8 cellular contexts compared by ENCODE assay signal in genomic region chr12:18224745-18225144, GRCh38.
DNase-seq lines count a peak whose midpoint lies in the region; ATAC-seq and TF ChIP-seq lines count a peak whose summit lies in the region.

No MANE protein-coding gene starts in this region.

- peak; percentile 74 for ATAC-seq in HG02885 (IDR thresholded peaks at IDR 0.05; ENCODE audit: poor library complexity, unreplicated experiment)
- ATAC-seq in stimulated activated effector memory CD8-positive, alpha-beta T cell treated with anti-CD3 and anti-CD28 coated beads, Interleukin-12 subunit alpha, Interleukin-12 subunit beta, amount 100 ng/mL, for 72 hours = no peak

- H3K36me3 ChIP-seq in OCI-LY3 (replicated peaks; ENCODE audit: low read depth, low read length) = no peaks in the 10 kb centered on the region

- H4K20me1 ChIP-seq in OCI-LY3 (ENCODE audit: insufficient read depth, low read length) = no peaks in the 10 kb centered on the region

- DNase-seq in AG10803 (ENCODE audit: low read depth) = peak; percentile 48
- peak; percentile 66 for DNase-seq in fibroblast of peridontal ligament (ENCODE audit: extremely low read depth)
- DNase-seq in stromal cell of bone marrow (ENCODE audit: low read depth) = peak; percentile 24
- no peak for DNase-seq in GF-D8 (lab: John Stamatoyannopoulos, UW)
- DNase-seq in stimulated activated effector memory CD8-positive, alpha-beta T cell treated with anti-CD3 and anti-CD28 coated beads, Interleukin-12 subunit alpha, Interleukin-12 subunit beta, amount 100 ng/mL, for 72 hours (ENCODE audit: low spot score in 2 of 2) = no peak
- DNase-seq in retina = no peak

- H2AFZ ChIP-seq in OCI-LY3 (ENCODE audit: low read depth, low read length) = no peak overlapping the region

- H3K9me3 Mint-ChIP-seq in stimulated activated effector memory CD8-positive, alpha-beta T cell treated with anti-CD3 and anti-CD28 coated beads, Interleukin-12 subunit alpha, Interleukin-12 subunit beta, amount 100 ng/mL, for 72 hours = peaks cover 2% of the 10 kb centered on the region

- no peaks in the 10 kb centered on the region for H3K79me2 ChIP-seq in OCI-LY3 (ENCODE audit: low read length)

- H3K27me3 ChIP-seq in OCI-LY3 (ENCODE audit: low read depth, low read length) = no peaks in the 10 kb centered on the region

- no peaks in the 10 kb centered on the region for H3K4me1 Mint-ChIP-seq in stimulated activated effector memory CD8-positive, alpha-beta T cell treated with anti-CD3 and anti-CD28 coated beads, Interleukin-12 subunit alpha, Interleukin-12 subunit beta, amount 100 ng/mL, for 72 hours

- no peak overlapping the region for H3K4me3 ChIP-seq in AG10803 (ENCODE audit: low read length)
- no peak overlapping the region for H3K4me3 ChIP-seq in OCI-LY3 (ENCODE audit: low read length)

- no peak overlapping the region for H3K27ac ChIP-seq in OCI-LY3 (ENCODE audit: low read length)

- H3K4me3 Mint-ChIP-seq in stimulated activated effector memory CD8-positive, alpha-beta T cell treated with anti-CD3 and anti-CD28 coated beads, Interleukin-12 subunit alpha, Interleukin-12 subunit beta, amount 100 ng/mL, for 72 hours = no peak overlapping the region

- H3K27ac Mint-ChIP-seq in stimulated activated effector memory CD8-positive, alpha-beta T cell treated with anti-CD3 and anti-CD28 coated beads, Interleukin-12 subunit alpha, Interleukin-12 subunit beta, amount 100 ng/mL, for 72 hours = no peak overlapping the region

- no peaks in the 10 kb centered on the region for H3K9me3 ChIP-seq in OCI-LY3 (ENCODE audit: insufficient read depth, low read length)

- H3K4me1 ChIP-seq in OCI-LY3 (ENCODE audit: low read length) = peaks cover 11% of the 10 kb centered on the region

- H3K4me2 ChIP-seq in OCI-LY3 (ENCODE audit: low read length) = no peak overlapping the region

- no peaks in the 10 kb centered on the region for H3K36me3 Mint-ChIP-seq in stimulated activated effector memory CD8-positive, alpha-beta T cell treated with anti-CD3 and anti-CD28 coated beads, Interleukin-12 subunit alpha, Interleukin-12 subunit beta, amount 100 ng/mL, for 72 hours

- TF ChIP-seq CTCF in AG10803 (conservative IDR thresholded peaks at IDR 0.05; ENCODE audit: low read length) = peak; percentile 69
- TF ChIP-seq CTCF in OCI-LY3 (IDR thresholded peaks at IDR 0.05; ENCODE audit: low read depth, low read length) = peak; percentile 58

- H3K9ac ChIP-seq in OCI-LY3 (ENCODE audit: low read length) = no peak overlapping the region

Comparison
In these comparisons a context has a peak if more than half of its experiments do, and no peak if none do; other contexts are left out.
1. DNase-seq: peak in AG10803 (single experiment), fibroblast of peridontal ligament (single experiment) and stromal cell of bone marrow (single experiment); none in GF-D8 (single experiment), stimulated activated effector memory CD8-positive, alpha-beta T cell treated with anti-CD3 and anti-CD28 coated beads, Interleukin-12 subunit alpha, Interleukin-12 subunit beta, amount 100 ng/mL, for 72 hours (0 of 2) and retina (single experiment).